8 cellular contexts compared by ENCODE assay signal in the genomic region with DNA sequence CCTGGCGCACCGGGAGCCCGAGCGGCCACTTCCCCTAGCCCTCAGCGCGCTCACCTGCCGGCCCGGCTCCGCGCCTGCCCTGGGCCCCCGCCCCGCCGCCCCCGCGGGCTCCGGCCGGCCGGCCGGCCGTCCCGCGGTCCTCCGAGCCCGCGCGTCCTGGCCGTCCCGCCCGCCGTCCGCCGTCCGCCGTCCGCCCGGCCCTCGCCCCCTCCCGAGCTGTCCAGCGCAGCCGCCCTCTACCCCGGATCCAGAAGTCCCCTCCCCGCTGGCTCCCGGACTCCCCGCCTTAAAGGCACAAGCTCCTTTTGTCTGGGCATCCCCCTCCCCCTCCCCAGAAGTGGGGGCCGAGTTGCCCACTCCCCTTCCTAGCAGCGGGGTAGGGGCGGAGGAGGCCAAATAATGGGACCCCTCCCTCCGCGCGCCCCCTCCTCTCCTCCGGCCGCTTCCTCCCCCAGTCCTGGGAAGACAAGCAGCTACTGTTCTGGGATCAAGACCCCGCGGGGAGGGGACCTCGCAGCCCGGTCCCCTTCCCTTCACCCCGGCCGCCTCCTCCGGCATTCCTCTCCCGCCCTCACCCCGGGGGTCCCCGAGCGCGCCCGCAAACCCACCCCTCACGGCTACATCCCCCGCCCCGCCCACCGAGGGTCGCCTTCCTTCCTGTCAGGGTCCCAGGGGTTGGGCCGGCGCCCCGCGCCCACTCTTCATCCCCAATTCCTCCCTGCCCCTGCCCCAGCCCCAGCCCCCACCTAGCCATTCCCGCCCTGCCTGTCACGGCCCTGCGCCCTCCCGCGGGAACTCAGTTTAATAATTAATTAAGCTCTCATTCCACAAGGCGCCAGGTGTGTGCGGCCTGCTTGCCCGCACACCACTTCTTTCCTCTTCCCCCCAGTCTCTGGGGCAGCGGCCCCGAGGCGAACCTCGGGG. TPM values are rescaled to one million over a fixed set of nuclear protein-coding genes. Genes with fewer than 3 reads are reported as not detected.
DNase-seq lines count a peak whose midpoint lies in the region; ATAC-seq and TF ChIP-seq lines count a peak whose summit lies in the region.

A gene (minus strand): TSS at position 238 of the 924 bp plus-strand sequence. CDS start 5,655 bp downstream, outside the sequence.

- no peak for TF ChIP-seq CTCF in fibroblast of pulmonary artery (IDR thresholded peaks at IDR 0.05; ENCODE audit: low read length, missing control alignments)

- peak; percentile 32 for ATAC-seq in activated CD8-positive, alpha-beta T cell treated with anti-CD3 and anti-CD28 coated beads, Interleukin-2, amount 10 ng/mL, durations not matched to agents 7 days and 5 days
- no peak for ATAC-seq in HG02840 (IDR thresholded peaks at IDR 0.05; ENCODE audit: low FRiP score, unreplicated experiment)
- no peak for ATAC-seq in HG02588 (IDR thresholded peaks at IDR 0.05; ENCODE audit: unreplicated experiment)

- POLR2A ChIA-PET in activated CD4-positive, alpha-beta T cell treated with anti-CD3 and anti-CD28 coated beads, Interleukin-2, amount 10 ng/mL, durations not matched to agents 7 days and 5 days (lab: Charles Lee): no interaction called here
- POLR2A ChIA-PET in activated CD8-positive, alpha-beta T cell treated with anti-CD3 and anti-CD28 coated beads, Interleukin-2, amount 10 ng/mL, durations not matched to agents 7 days and 5 days (lab: Charles Lee): no interaction called here

- no peak for DNase-seq in activated CD4-positive, alpha-beta T cell treated with anti-CD3 and anti-CD28 coated beads, Interleukin-2, amount 10 ng/mL, durations not matched to agents 7 days and 5 days
- no peak for DNase-seq in activated CD4-positive, alpha-beta T cell treated with anti-CD3 and anti-CD28 coated beads, Interleukin-2, amount 50 U/mL, for 1 hour
- DNase-seq in activated CD8-positive, alpha-beta T cell treated with anti-CD3 and anti-CD28 coated beads, Interleukin-2, amount 10 ng/mL, durations not matched to agents 7 days and 5 days: no peak
- DNase-seq in fibroblast of pulmonary artery (ENCODE audit: low read depth): peak; percentile 72
- peak; percentile 82 for DNase-seq in myocyte (ENCODE audit: low read depth)

- no peak for TF ChIP-seq RAD21 in Ishikawa (IDR thresholded peaks at IDR 0.05; ENCODE audit: low read depth)

- H3K4me3 ChIP-seq in fibroblast of pulmonary artery (replicated peaks; ENCODE audit: low read depth, low read length): peak within 1 kb of the TSS; percentile 76

- H3K36me3 Mint-ChIP-seq in activated CD4-positive, alpha-beta T cell treated with anti-CD3 and anti-CD28 coated beads, Interleukin-2, amount 10 ng/mL, durations not matched to agents 7 days and 5 days (ENCODE audit: low read depth): no peaks in the 10 kb centered on the region
- H3K36me3 Mint-ChIP-seq in activated CD8-positive, alpha-beta T cell treated with anti-CD3 and anti-CD28 coated beads, Interleukin-2, amount 10 ng/mL, durations not matched to agents 7 days and 5 days (ENCODE audit: low read depth): no peaks in the 10 kb centered on the region

- peaks cover 56% of the 10 kb centered on the region for H3K27me3 Mint-ChIP-seq in activated CD4-positive, alpha-beta T cell treated with anti-CD3 and anti-CD28 coated beads, Interleukin-2, amount 10 ng/mL, durations not matched to agents 7 days and 5 days
- H3K27me3 Mint-ChIP-seq in activated CD8-positive, alpha-beta T cell treated with anti-CD3 and anti-CD28 coated beads, Interleukin-2, amount 10 ng/mL, durations not matched to agents 7 days and 5 days (ENCODE audit: low read depth): peaks cover 52% of the 10 kb centered on the region

- H3K4me3 Mint-ChIP-seq in activated CD4-positive, alpha-beta T cell treated with anti-CD3 and anti-CD28 coated beads, Interleukin-2, amount 10 ng/mL, durations not matched to agents 7 days and 5 days: peak within 1 kb of the TSS; percentile 25
- H3K4me3 Mint-ChIP-seq in activated CD8-positive, alpha-beta T cell treated with anti-CD3 and anti-CD28 coated beads, Interleukin-2, amount 10 ng/mL, durations not matched to agents 7 days and 5 days: no peak within 1 kb of the TSS

- H3K4me1 Mint-ChIP-seq in activated CD4-positive, alpha-beta T cell treated with anti-CD3 and anti-CD28 coated beads, Interleukin-2, amount 10 ng/mL, durations not matched to agents 7 days and 5 days: peaks cover 2% of the 10 kb centered on the region
- peaks cover 4% of the 10 kb centered on the region for H3K4me1 Mint-ChIP-seq in activated CD8-positive, alpha-beta T cell treated with anti-CD3 and anti-CD28 coated beads, Interleukin-2, amount 10 ng/mL, durations not matched to agents 7 days and 5 days (ENCODE audit: low read depth)

- H3K27ac Mint-ChIP-seq in activated CD4-positive, alpha-beta T cell treated with anti-CD3 and anti-CD28 coated beads, Interleukin-2, amount 10 ng/mL, durations not matched to agents 7 days and 5 days: no peak within 1 kb of the TSS
- no peak within 1 kb of the TSS for H3K27ac Mint-ChIP-seq in activated CD8-positive, alpha-beta T cell treated with anti-CD3 and anti-CD28 coated beads, Interleukin-2, amount 10 ng/mL, durations not matched to agents 7 days and 5 days

- CTCF ChIA-PET in activated CD4-positive, alpha-beta T cell treated with anti-CD3 and anti-CD28 coated beads, Interleukin-2, amount 10 ng/mL, durations not matched to agents 7 days and 5 days (lab: Charles Lee): interaction anchor here (1.1 to 2.0 kb wide), 3 partner anchors 8 to 26 kb away, joined by 5 read pairs; no protein-coding TSS in a partner anchor
- CTCF ChIA-PET in activated CD8-positive, alpha-beta T cell treated with anti-CD3 and anti-CD28 coated beads, Interleukin-2, amount 10 ng/mL, durations not matched to agents 7 days and 5 days (lab: Charles Lee): interaction anchor here (0.7 to 11.5 kb wide), 3 partner anchors 27 to 44 kb away, joined by 3 to 267 read pairs (median 4); no protein-coding TSS in a partner anchor

- 0 out of 2 replicates have a peak, but pooled peaks have one; percentile 20 for TF ChIP-seq EP300 in Ishikawa (IDR thresholded peaks at IDR 0.05; ENCODE audit: borderline replicate concordance)

- no peaks in the 10 kb centered on the region for H3K9me3 Mint-ChIP-seq in activated CD4-positive, alpha-beta T cell treated with anti-CD3 and anti-CD28 coated beads, Interleukin-2, amount 10 ng/mL, durations not matched to agents 7 days and 5 days
- no peaks in the 10 kb centered on the region for H3K9me3 Mint-ChIP-seq in activated CD8-positive, alpha-beta T cell treated with anti-CD3 and anti-CD28 coated beads, Interleukin-2, amount 10 ng/mL, durations not matched to agents 7 days and 5 days (ENCODE audit: insufficient read depth)

TF ChIP-seq in Ishikawa, 13 proteins besides CTCF, POLR2A, EP300 and RAD21 (continues in another document):
- TF ChIP-seq NFIC (IDR thresholded peaks at IDR 0.05) (0 out of 2 replicates have a peak, but pooled peaks have one; percentile 40), FOXM1 (IDR thresholded peaks at IDR 0.05; ENCODE audit: borderline replicate concordance, low read depth) (no peak), CEBPB (IDR thresholded peaks at IDR 0.05) (no peak), YY1 (IDR thresholded peaks at IDR 0.05; ENCODE audit: low read depth) (0 out of 2 replicates have a peak, but pooled peaks have one; percentile 23), ZBTB7A (IDR thresholded peaks at IDR 0.05; ENCODE audit: low read depth) (peak; percentile 99), TEAD4 (IDR thresholded peaks at IDR 0.05) (no peak; the same call in none of the 2 replicates), TCF12 (IDR thresholded peaks at IDR 0.05; ENCODE audit: low read depth) (peak; percentile 63), EGR1 (IDR thresholded peaks at IDR 0.05) (0 out of 2 replicates have a peak, but pooled peaks have one; percentile 29)
- TF ChIP-seq, protein P1, sequence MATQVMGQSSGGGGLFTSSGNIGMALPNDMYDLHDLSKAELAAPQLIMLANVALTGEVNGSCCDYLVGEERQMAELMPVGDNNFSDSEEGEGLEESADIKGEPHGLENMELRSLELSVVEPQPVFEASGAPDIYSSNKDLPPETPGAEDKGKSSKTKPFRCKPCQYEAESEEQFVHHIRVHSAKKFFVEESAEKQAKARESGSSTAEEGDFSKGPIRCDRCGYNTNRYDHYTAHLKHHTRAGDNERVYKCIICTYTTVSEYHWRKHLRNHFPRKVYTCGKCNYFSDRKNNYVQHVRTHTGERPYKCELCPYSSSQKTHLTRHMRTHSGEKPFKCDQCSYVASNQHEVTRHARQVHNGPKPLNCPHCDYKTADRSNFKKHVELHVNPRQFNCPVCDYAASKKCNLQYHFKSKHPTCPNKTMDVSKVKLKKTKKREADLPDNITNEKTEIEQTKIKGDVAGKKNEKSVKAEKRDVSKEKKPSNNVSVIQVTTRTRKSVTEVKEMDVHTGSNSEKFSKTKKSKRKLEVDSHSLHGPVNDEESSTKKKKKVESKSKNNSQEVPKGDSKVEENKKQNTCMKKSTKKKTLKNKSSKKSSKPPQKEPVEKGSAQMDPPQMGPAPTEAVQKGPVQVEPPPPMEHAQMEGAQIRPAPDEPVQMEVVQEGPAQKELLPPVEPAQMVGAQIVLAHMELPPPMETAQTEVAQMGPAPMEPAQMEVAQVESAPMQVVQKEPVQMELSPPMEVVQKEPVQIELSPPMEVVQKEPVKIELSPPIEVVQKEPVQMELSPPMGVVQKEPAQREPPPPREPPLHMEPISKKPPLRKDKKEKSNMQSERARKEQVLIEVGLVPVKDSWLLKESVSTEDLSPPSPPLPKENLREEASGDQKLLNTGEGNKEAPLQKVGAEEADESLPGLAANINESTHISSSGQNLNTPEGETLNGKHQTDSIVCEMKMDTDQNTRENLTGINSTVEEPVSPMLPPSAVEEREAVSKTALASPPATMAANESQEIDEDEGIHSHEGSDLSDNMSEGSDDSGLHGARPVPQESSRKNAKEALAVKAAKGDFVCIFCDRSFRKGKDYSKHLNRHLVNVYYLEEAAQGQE (IDR thresholded peaks at IDR 0.05; ENCODE audit: low read depth): 0 out of 2 replicates have a peak, but pooled peaks have one; percentile 20
- TF ChIP-seq, protein P2, sequence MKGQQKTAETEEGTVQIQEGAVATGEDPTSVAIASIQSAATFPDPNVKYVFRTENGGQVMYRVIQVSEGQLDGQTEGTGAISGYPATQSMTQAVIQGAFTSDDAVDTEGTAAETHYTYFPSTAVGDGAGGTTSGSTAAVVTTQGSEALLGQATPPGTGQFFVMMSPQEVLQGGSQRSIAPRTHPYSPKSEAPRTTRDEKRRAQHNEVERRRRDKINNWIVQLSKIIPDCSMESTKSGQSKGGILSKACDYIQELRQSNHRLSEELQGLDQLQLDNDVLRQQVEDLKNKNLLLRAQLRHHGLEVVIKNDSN (IDR thresholded peaks at IDR 0.05): no peak
- TF ChIP-seq, protein P3, sequence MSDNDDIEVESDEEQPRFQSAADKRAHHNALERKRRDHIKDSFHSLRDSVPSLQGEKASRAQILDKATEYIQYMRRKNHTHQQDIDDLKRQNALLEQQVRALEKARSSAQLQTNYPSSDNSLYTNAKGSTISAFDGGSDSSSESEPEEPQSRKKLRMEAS (IDR thresholded peaks at IDR 0.05): peak; percentile 49; the same call in 1 of the 2 replicates

RNA-seq across cellular contexts. Expression of the gene that starts here (rescaled TPM):
- total RNA-seq in activated CD4-positive, alpha-beta T cell treated with anti-CD3 and anti-CD28 coated beads, Interleukin-2, amount 10 ng/mL, durations not matched to agents 7 days and 5 days: not detected
- under 1 TPM; 0.18 to 0.37 TPM for total RNA-seq in activated CD8-positive, alpha-beta T cell treated with anti-CD3 and anti-CD28 coated beads, Interleukin-2, amount 10 ng/mL, durations not matched to agents 7 days and 5 days
- total RNA-seq in myocyte: 32.9 and 44.2 TPM in 2 replicates
- polyA plus RNA-seq in myocyte (2012): 45.8 TPM

Comparison
In these comparisons a context has a peak if more than half of its experiments do, and no peak if none do; other contexts are left out.
1. RNA of the gene that starts here (total RNA-seq): 32.9 to 44.2 TPM in myocyte; 0.18 to 0.37 TPM in activated CD8-positive, alpha-beta T cell treated with anti-CD3 and anti-CD28 coated beads, Interleukin-2, amount 10 ng/mL, durations not matched to agents 7 days and 5 days and not detected in activated CD4-positive, alpha-beta T cell treated with anti-CD3 and anti-CD28 coated beads, Interleukin-2, amount 10 ng/mL, durations not matched to agents 7 days and 5 days; every median in the first group is over 10 times any median in the second.
2. Peak in ATAC-seq in activated CD8-positive, alpha-beta T cell treated with anti-CD3 and anti-CD28 coated beads, Interleukin-2, amount 10 ng/mL, durations not matched to agents 7 days and 5 days; RNA of the gene not detected or under 1 TPM.
3. DNase-seq: peak in fibroblast of pulmonary artery (single experiment) and myocyte (single experiment); none in activated CD4-positive, alpha-beta T cell treated with anti-CD3 and anti-CD28 coated beads, Interleukin-2, amount 10 ng/mL, durations not matched to agents 7 days and 5 days (single experiment), activated CD4-positive, alpha-beta T cell treated with anti-CD3 and anti-CD28 coated beads, Interleukin-2, amount 50 U/mL, for 1 hour (single experiment) and activated CD8-positive, alpha-beta T cell treated with anti-CD3 and anti-CD28 coated beads, Interleukin-2, amount 10 ng/mL, durations not matched to agents 7 days and 5 days (single experiment).